ENCODE assay signal across 22 cellular contexts in the genomic region with DNA sequence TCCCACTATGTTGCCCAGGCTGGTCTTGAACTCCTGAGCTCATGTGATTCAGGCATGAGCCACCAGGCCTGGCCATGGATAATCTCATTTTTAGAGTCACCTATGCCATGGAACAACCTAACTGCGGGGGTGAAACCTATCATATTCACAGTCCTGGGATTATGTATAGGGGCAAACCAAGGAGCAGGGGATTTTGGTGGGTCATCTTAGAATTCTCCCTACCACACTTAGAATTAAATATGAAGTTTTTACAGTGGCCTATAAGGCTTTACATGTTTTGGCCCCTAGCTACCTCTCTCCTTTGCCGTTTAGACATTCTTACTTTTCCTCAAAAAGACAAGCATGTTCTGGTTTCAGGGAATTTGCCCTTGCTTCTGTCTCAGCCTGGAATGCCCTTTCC.
"Had no signal": no experiment of that assay in that cellular context is flagged by ENCODE, and none has a peak within 500 bp of the region (broad histone marks: within the 10 kb centered on the region; RNA-seq: fewer than 3 reads in every experiment).

No MANE protein-coding gene starts in this region.

- H3K9me3 ChIP-seq: heart left ventricle, psoas muscle, right lobe of liver, spleen, tibial artery, upper lobe of right lung had no signal

- H3K9me3 Mint-ChIP-seq: central memory CD8-positive, alpha-beta T cell; naive thymus-derived CD4-positive, alpha-beta T cell; neural progenitor cell had no signal

- ATAC-seq: esophagus mucosa; heart left ventricle; left colon; naive thymus-derived CD4-positive, alpha-beta T cell; psoas muscle; right lobe of liver; upper lobe of right lung had no signal

- H3K4me1 ChIP-seq: heart left ventricle, psoas muscle, right lobe of liver, tibial artery, upper lobe of right lung had no signal

- H3K4me1 Mint-ChIP-seq: central memory CD8-positive, alpha-beta T cell had no signal

- DNase-seq: cortex of kidney; effector CD8-positive, alpha-beta T cell; heart left ventricle; hippocampal formation; left colon; mesendoderm; nucleus accumbens; psoas muscle; retina; spleen; stimulated activated CD4-positive, alpha-beta T cell treated with anti-CD3 and anti-CD28 coated beads, Interleukin-2, amount 100 ng/mL, for 24 hours; stimulated activated CD4-positive, alpha-beta T cell treated with anti-CD3 and anti-CD28 coated beads, Interleukin-4, amount 100 ng/mL, for 4 hours; stimulated activated naive CD4-positive, alpha-beta T cell; tibial artery; upper lobe of right lung had no signal

- H3K27ac ChIP-seq: dorsolateral prefrontal cortex, heart left ventricle, neural progenitor cell, parathyroid adenoma, psoas muscle, right lobe of liver, spleen, tibial artery, upper lobe of right lung had no signal

- H3K36me3 ChIP-seq: heart left ventricle, neural progenitor cell, right lobe of liver, spleen, tibial artery, upper lobe of right lung had no signal

- H3K4me3 ChIP-seq: dorsolateral prefrontal cortex, heart left ventricle, neural progenitor cell, psoas muscle, right lobe of liver, spleen, tibial artery, upper lobe of right lung had no signal

- H3K27me3 ChIP-seq: heart left ventricle, neural progenitor cell, right lobe of liver, upper lobe of right lung had no signal

- H3K36me3 Mint-ChIP-seq: naive thymus-derived CD4-positive, alpha-beta T cell; neural progenitor cell had no signal

- H3K27ac Mint-ChIP-seq: naive thymus-derived CD4-positive, alpha-beta T cell; neural progenitor cell had no signal

- H3K4me3 Mint-ChIP-seq: central memory CD8-positive, alpha-beta T cell; naive thymus-derived CD4-positive, alpha-beta T cell; neural progenitor cell had no signal
